ENCODE assay signal across 8 cellular contexts in genomic region chr19:45677351-45678230, GRCh38. TPM values are rescaled to one million over a fixed set of nuclear protein-coding genes. Genes with fewer than 3 reads are reported as not detected.
DNase-seq lines count a peak whose midpoint lies in the region; ATAC-seq and TF ChIP-seq lines count a peak whose summit lies in the region.

No MANE protein-coding gene starts in this region.

- no peak for ATAC-seq in HG02970 (IDR thresholded peaks at IDR 0.05; ENCODE audit: low FRiP score, unreplicated experiment)

- H3K27ac ChIP-seq in adrenal gland (peak overlapping the region in 1 of 5 donors; percentile 18), right atrium auricular region (no peak overlapping the region)

- peaks cover 4% of the 10 kb centered on the region for H3K27me3 Mint-ChIP-seq in T-helper 1 cell treated with Interleukin-12 subunit alpha and Interleukin-12 subunit beta and Interleukin-4 antibody, amounts not matched to agents 30 μg/mL and 1 μg/mL, for 36 hours (ENCODE audit: low read depth)

- H3K9me3 Mint-ChIP-seq in T-helper 1 cell treated with Interleukin-12 subunit alpha and Interleukin-12 subunit beta and Interleukin-4 antibody, amounts not matched to agents 30 μg/mL and 1 μg/mL, for 36 hours = no peaks in the 10 kb centered on the region

- no peaks in the 10 kb centered on the region for H3K36me3 ChIP-seq in adrenal gland (replicated peaks in 1 of 2)
- no peaks in the 10 kb centered on the region for H3K36me3 ChIP-seq in right atrium auricular region

- intact Hi-C loops in adrenal gland (cut with DNase I) = no loop called here

- peaks cover 13% of the 10 kb centered on the region in 2 donors for H3K4me1 ChIP-seq in adrenal gland (replicated peaks in 1 of 2)
- peaks cover 0 to 29% of the 10 kb centered on the region in 2 donors for H3K4me1 ChIP-seq in right atrium auricular region

- 1 to 4% (median 3%) methylated on average over 16 to 49 of the region's 49 CpGs for WGBS in adrenal gland, 4 donors

- peaks cover 15% of the 10 kb centered on the region for H3K4me1 Mint-ChIP-seq in T-helper 1 cell treated with Interleukin-12 subunit alpha and Interleukin-12 subunit beta and Interleukin-4 antibody, amounts not matched to agents 30 μg/mL and 1 μg/mL, for 36 hours (ENCODE audit: low read depth)

- H3K27ac Mint-ChIP-seq in T-helper 1 cell treated with Interleukin-12 subunit alpha and Interleukin-12 subunit beta and Interleukin-4 antibody, amounts not matched to agents 30 μg/mL and 1 μg/mL, for 36 hours = peak overlapping the region; percentile 79

- peaks cover 1% of the 10 kb centered on the region for H3K36me3 Mint-ChIP-seq in T-helper 1 cell treated with Interleukin-12 subunit alpha and Interleukin-12 subunit beta and Interleukin-4 antibody, amounts not matched to agents 30 μg/mL and 1 μg/mL, for 36 hours (ENCODE audit: low read depth)

- DNase-seq in DMS53 treated with DMSO at 0.1 percent for 48 hours (lab: John Stamatoyannopoulos, UW; ENCODE audit: unreplicated experiment) (peak; percentile 87), HPDE6-E6E7 (ENCODE audit: extremely low spot score) (peak; percentile 96), adrenal gland (peak; percentile 86 to 95 (median 94)), right atrium auricular region (ENCODE audit: low spot score) (peak; percentile 70), renal cortical epithelial cell (ENCODE audit: low read depth) (peak; percentile 98), SHP77 (lab: John Stamatoyannopoulos, UW) (no peak)

- no peak for TF ChIP-seq POLR2A in adrenal gland (IDR thresholded peaks at IDR 0.05)

- peaks cover 11% of the 10 kb centered on the region for H3K27me3 ChIP-seq in adrenal gland
- H3K27me3 ChIP-seq in right atrium auricular region = peaks cover 6 to 14% of the 10 kb centered on the region in 2 donors

- peak overlapping the region; percentile 86 for H3K4me3 Mint-ChIP-seq in T-helper 1 cell treated with Interleukin-12 subunit alpha and Interleukin-12 subunit beta and Interleukin-4 antibody, amounts not matched to agents 30 μg/mL and 1 μg/mL, for 36 hours

- peak in 1 of 6 experiments; percentile 1 for TF ChIP-seq CTCF in adrenal gland (IDR thresholded peaks at IDR 0.05)
- TF ChIP-seq CTCF in right atrium auricular region (IDR thresholded peaks at IDR 0.05) = no peak

- H3K9me3 ChIP-seq in adrenal gland (replicated peaks in 1 of 3) = no peaks in the 10 kb centered on the region
- H3K9me3 ChIP-seq in right atrium auricular region = no peaks in the 10 kb centered on the region

- H3K4me3 ChIP-seq in adrenal gland = peak overlapping the region in 1 of 4 donors; percentile 50
- peak overlapping the region; percentile 29 to 47 for H3K4me3 ChIP-seq in right atrium auricular region

RNA-seq across cellular contexts. Expression of gene GIPR, which starts 9.6 kb away (rescaled TPM):
- total RNA-seq in adrenal gland = under 1 TPM in 5 of 8 donors, not detected in 3; 0.28 to 0.94 (median 0.53) TPM
- 1 to 10 TPM in 1 of 3 donors, under 1 TPM in 1, not detected in 1; 0.80 to 1.8 TPM for polyA plus RNA-seq in adrenal gland
- 1 to 10 TPM; 2.7 to 3.1 TPM for total RNA-seq in right atrium auricular region
- total RNA-seq in renal cortical epithelial cell = 0.50 and 1.0 TPM in 2 replicates

RNA-seq across cellular contexts. Expression of gene SNRPD2, which starts 14.2 kb away (rescaled TPM):
- total RNA-seq in adrenal gland (100 to 1,000 TPM; 179 to 382 (median 294) TPM), right atrium auricular region (100 to 1,000 TPM; 158 to 201 TPM), renal cortical epithelial cell (120 and 333 TPM in 2 replicates)
- polyA plus RNA-seq in adrenal gland = 100 to 1,000 TPM; 233 to 440 (median 329) TPM

RNA-seq across cellular contexts. Expression of gene QPCTL, which starts 14.9 kb away (rescaled TPM):
- total RNA-seq in adrenal gland (10 to 100 TPM in 4 of 8 donors, 1 to 10 TPM in 4; 2.8 to 14.4 (median 10.7) TPM), right atrium auricular region (1 to 10 TPM; 2.4 to 3.0 TPM), renal cortical epithelial cell (10.9 and 24.1 TPM in 2 replicates)
- polyA plus RNA-seq in adrenal gland = 10 to 100 TPM in 2 of 3 donors, 1 to 10 TPM in 1; 5.2 to 17.2 (median 14.1) TPM

RNA-seq across cellular contexts. Expression of gene EML2, which starts 38.4 kb away (rescaled TPM):
- 100 to 1,000 TPM in 4 of 8 donors, 10 to 100 TPM in 4; 65.4 to 139 (median 97.4) TPM for total RNA-seq in adrenal gland
- 10 to 100 TPM; 22.8 to 88.9 (median 78.9) TPM for polyA plus RNA-seq in adrenal gland
- total RNA-seq in right atrium auricular region = 10 to 100 TPM; 18.7 to 22.5 TPM
- total RNA-seq in renal cortical epithelial cell = 47.4 and 61.3 TPM in 2 replicates

RNA-seq across cellular contexts. Expression of gene FBXO46, which starts 53.1 kb away (rescaled TPM):
- total RNA-seq in adrenal gland = 10 to 100 TPM in 7 of 8 donors, 1 to 10 TPM in 1; 5.7 to 25.6 (median 12.0) TPM
- 10 to 100 TPM in 1 of 3 donors, 1 to 10 TPM in 2; 3.2 to 19.5 (median 9.1) TPM for polyA plus RNA-seq in adrenal gland
- 10 to 100 TPM; 11.6 to 12.1 TPM for total RNA-seq in right atrium auricular region
- 4.5 and 9.0 TPM in 2 replicates for total RNA-seq in renal cortical epithelial cell

Comparison
In these comparisons a context has a peak if more than half of its experiments do, and no peak if none do; other contexts are left out.
1. DNase-seq: peak in DMS53 treated with DMSO at 0.1 percent for 48 hours (single experiment), HPDE6-E6E7 (single experiment), adrenal gland (7 of 7), right atrium auricular region (single experiment) and renal cortical epithelial cell (single experiment); none in SHP77 (0 of 2).